Comparison of ENCODE assay signal across 23 cellular contexts in the genomic region with DNA sequence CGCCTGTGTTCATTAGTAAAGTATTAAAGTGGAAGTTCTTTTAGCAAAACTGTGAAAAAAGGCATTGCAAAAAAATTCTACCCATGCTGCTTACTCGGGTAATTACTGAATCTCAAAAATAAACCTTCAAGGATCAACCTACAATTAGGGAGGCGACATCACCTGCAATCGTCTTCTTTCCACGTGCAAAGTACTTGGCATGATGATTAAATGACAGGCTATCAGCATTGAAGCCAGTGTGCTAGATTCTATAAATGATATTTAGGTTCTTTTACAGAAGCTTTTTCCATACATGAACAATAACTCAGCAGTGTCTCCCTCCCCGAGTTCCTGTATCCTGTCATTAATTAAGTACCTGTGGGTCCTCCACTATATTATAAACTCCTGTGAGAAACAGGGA.
DNase-seq lines count a peak whose midpoint lies in the region; ATAC-seq, FAIRE-seq and TF ChIP-seq lines count a peak whose summit lies in the region.
"Had no signal": no experiment of that assay in that cellular context is flagged by ENCODE, and none has a peak within 500 bp of the region (broad histone marks: within the 10 kb centered on the region; RNA-seq: fewer than 3 reads in every experiment).

No MANE protein-coding gene starts in this region.

- peaks cover 51% of the 10 kb centered on the region for H3K4me1 ChIP-seq in BLaER1
- H3K4me1 ChIP-seq in HEK293 (ENCODE audit: control insufficient read depth, insufficient read depth, low read length) = peaks cover 15% of the 10 kb centered on the region; the same call in 1 of the 2 replicates
- H3K4me1 ChIP-seq in uterus = peaks cover 11 to 21% of the 10 kb centered on the region in 2 donors
- H3K4me1 ChIP-seq in Peyer's patch = no peaks in the 10 kb centered on the region

- peaks cover 5% of the 10 kb centered on the region for H3K9me3 Mint-ChIP-seq in activated B cell treated with CpG ODN at 0.5 μM for 24 hours
- H3K9me3 Mint-ChIP-seq: CD4-positive, alpha-beta T cell had no signal

- H3K4me1 Mint-ChIP-seq in activated B cell treated with CpG ODN at 0.5 μM for 24 hours = peaks cover 63% of the 10 kb centered on the region

- CTCF ChIA-PET in HEK293 (lab: Yijun Ruan, JAX) (no interaction called here), activated B cell treated with CpG ODN at 0.5 μM for 24 hours (lab: Charles Lee) (no interaction called here)

- H3K36me3 ChIP-seq in BLaER1 (peaks cover 60% of the 10 kb centered on the region), HEK293 (ENCODE audit: control insufficient read depth in 2 of 2, insufficient read depth in 1 of 2, low read length in 2 of 2) (peaks cover 0 to 10% of the 10 kb centered on the region in 2 experiments; a peak in 1 of 3 replicates), uterus (no peaks in the 10 kb centered on the region), Peyer's patch (no peaks in the 10 kb centered on the region)

- POLR2A ChIA-PET in HEK293 (lab: Yijun Ruan, JAX) = no interaction called here
- POLR2A ChIA-PET in activated B cell treated with CpG ODN at 0.5 μM for 24 hours (lab: Charles Lee) = no interaction called here

- H3K9ac ChIP-seq in BLaER1 = peak overlapping the region; percentile 71; the same call in 1 of the 2 replicates
- H3K9ac ChIP-seq: GM23248 had no signal

- FAIRE-seq in RCC 7860 (lab: Jason Lieb, UNC) = no peak
- FAIRE-seq: A549, D721Med, G401.6, GM19239, H1 had no signal

- no peak overlapping the region; the same call in 1 of the 2 replicates for H3K4me3 ChIP-seq in BLaER1
- H3K4me3 ChIP-seq in HEK293 (ENCODE audit: low read depth, low read length) = no peak overlapping the region
- H3K4me3 ChIP-seq in uterus = no peak overlapping the region
- no peak overlapping the region for H3K4me3 ChIP-seq in Peyer's patch
- H3K4me3 ChIP-seq: A549, GM23248 had no signal

- no peaks in the 10 kb centered on the region for H3K27me3 Mint-ChIP-seq in activated B cell treated with CpG ODN at 0.5 μM for 24 hours
- H3K27me3 Mint-ChIP-seq: CD4-positive, alpha-beta T cell; CD8-positive, alpha-beta memory T cell had no signal

- ATAC-seq in activated B cell treated with CpG ODN at 0.5 μM for 24 hours (ENCODE audit: low read depth) (no peak), GM18517 (IDR thresholded peaks at IDR 0.05; ENCODE audit: unreplicated experiment) (no peak)
- ATAC-seq: A549 had no signal

- H3K4me2 ChIP-seq in BLaER1 = peak overlapping the region; percentile 84
- H3K4me2 ChIP-seq: A549 had no signal

- intact Hi-C loops in activated B cell treated with CpG ODN at 0.5 μM for 24 hours (cut with micrococcal nuclease) (loop anchor here (5.0 kb wide), 1 partner anchor 82 kb away; no protein-coding TSS in a partner anchor), uterus (cut with DNase I; ENCODE audit: low total_unique reads) (no loop called here)

- H3K4me3 Mint-ChIP-seq in activated B cell treated with CpG ODN at 0.5 μM for 24 hours = no peak overlapping the region
- H3K4me3 Mint-ChIP-seq: CD14-positive monocyte; CD4-positive, alpha-beta T cell; CD8-positive, alpha-beta memory T cell had no signal

- H3K27ac ChIP-seq in BLaER1 (peak overlapping the region; percentile 87), HEK293 (ENCODE audit: extremely low read depth, low read depth, low read length) (no peak overlapping the region), uterus (no peak overlapping the region), Peyer's patch (no peak overlapping the region)
- H3K27ac ChIP-seq: GM23248 had no signal

- H3K27ac Mint-ChIP-seq in activated B cell treated with CpG ODN at 0.5 μM for 24 hours = peak overlapping the region; percentile 84
- H3K27ac Mint-ChIP-seq: CD4-positive, alpha-beta T cell; CD8-positive, alpha-beta memory T cell had no signal

- TF ChIP-seq CTCF in HEK293 (tag by site-specific recombination; IDR thresholded peaks at IDR 0.05) (no peak), activated B cell treated with CpG ODN at 0.5 μM for 24 hours (IDR thresholded peaks at IDR 0.05) (no peak), uterus (IDR thresholded peaks at IDR 0.05) (no peak), Peyer's patch (IDR thresholded peaks at IDR 0.05) (no peak)

- peaks cover 7% of the 10 kb centered on the region for H3K36me3 Mint-ChIP-seq in activated B cell treated with CpG ODN at 0.5 μM for 24 hours (ENCODE audit: low read depth)

- DNase-seq in activated B cell treated with CpG ODN at 0.5 μM for 24 hours = no peak
- DNase-seq in RCC 7860 (ENCODE audit: low spot score) = no peak
- DNase-seq in uterus = no peak
- no peak for DNase-seq in Peyer's patch
- DNase-seq: 8988T; ACHN; AML-193; CD4-positive, alpha-beta T cell; CD8-positive, alpha-beta memory T cell; DMS 273 treated with DMSO at 0.1 percent for 48 hours; DMS79 treated with DMSO at 0.1 percent for 48 hours; GM23248; H7; HCEC 1CT had no signal

- peaks cover 47% of the 10 kb centered on the region for H3K9me3 ChIP-seq in BLaER1
- H3K9me3 ChIP-seq in HEK293 (ENCODE audit: control insufficient read depth, insufficient read depth, low read depth, low read length) = no peaks in the 10 kb centered on the region
- peaks cover 0 to 5% of the 10 kb centered on the region in 2 donors for H3K9me3 ChIP-seq in uterus
- no peaks in the 10 kb centered on the region for H3K9me3 ChIP-seq in Peyer's patch

- TF ChIP-seq POLR2A in uterus (IDR thresholded peaks at IDR 0.05) = no peak
- TF ChIP-seq POLR2A in Peyer's patch (IDR thresholded peaks at IDR 0.05) = no peak

- H4K20me1 ChIP-seq in BLaER1 = peaks cover 22% of the 10 kb centered on the region

- no peaks in the 10 kb centered on the region for H3K27me3 ChIP-seq in BLaER1
- H3K27me3 ChIP-seq in uterus = no peaks in the 10 kb centered on the region
- H3K27me3 ChIP-seq in Peyer's patch = no peaks in the 10 kb centered on the region

TF ChIP-seq in HEK293, 187 proteins besides CTCF, POLR2A, EP300 and RAD21:
- TF ChIP-seq GLIS1 (tag by site-specific recombination; IDR thresholded peaks at IDR 0.05) (no peak), SP7 (tag by site-specific recombination; IDR thresholded peaks at IDR 0.05) (peak; percentile 97)
